8 cellular contexts compared by ENCODE assay signal in genomic region chr19:662962-663681, GRCh38. TPM values are rescaled to one million over a fixed set of nuclear protein-coding genes. Genes with fewer than 3 reads are reported as not detected.
DNase-seq lines count a peak whose midpoint lies in the region; ATAC-seq and TF ChIP-seq lines count a peak whose summit lies in the region.

RNF126 (minus strand) TSS chr19:663214; CDS start chr19:663121, 93 bp downstream.

- intact Hi-C loops in T-helper 1 cell treated with Interleukin-12 subunit alpha and Interleukin-12 subunit beta and Interleukin-4 antibody, amounts not matched to agents 30 ng/mL and 1 ng/mL, for 36 hours (cut with micrococcal nuclease) = loop anchor here (1.0 to 5.0 kb wide), 8 partner anchors 17 to 584 kb away; partner anchors contain the start of genes BSG, HCN2, MIDN and PTBP1
- intact Hi-C loops in adrenal gland (cut with DNase I) (no loop called here), heart right ventricle (cut with DNase I) (loop anchor here in 1 of 10 donors (2.0 kb wide), 1 partner anchor 18 kb away; no protein-coding TSS in a partner anchor), posterior vena cava (cut with DNase I) (no loop called here)

- DNase-seq in NCI-H146 (lab: John Stamatoyannopoulos, UW) (peak; percentile 77), adrenal gland (peak; percentile 88 to 98 (median 95)), heart right ventricle (peak; percentile 91 to 97), posterior vena cava (ENCODE audit: low spot score) (peak; percentile 98), type B pancreatic cell (ENCODE audit: extremely low spot score, unreplicated experiment) (peak; percentile 94)

- H3K9me3 ChIP-seq in adrenal gland (replicated peaks in 1 of 3) (no peaks in the 10 kb centered on the region), heart right ventricle (no peaks in the 10 kb centered on the region)

- peak within 1 kb of the TSS; percentile 68 for H3K4me3 ChIP-seq in GM08714 (ENCODE audit: low read length)
- H3K4me3 ChIP-seq in adrenal gland = peak within 1 kb of the TSS; percentile 26 to 94 (median 83)
- H3K4me3 ChIP-seq in heart right ventricle = peak within 1 kb of the TSS; percentile 87 to 100 (median 97)

- peak; percentile 61 to 80 for TF ChIP-seq POLR2A in adrenal gland (IDR thresholded peaks at IDR 0.05)

- peaks cover 14% of the 10 kb centered on the region for H3K4me1 Mint-ChIP-seq in type B pancreatic cell (ENCODE audit: unreplicated experiment)

- H3K27ac ChIP-seq in adrenal gland (peak within 1 kb of the TSS; percentile 96 to 98 (median 97)), heart right ventricle (peak within 1 kb of the TSS; percentile 61 to 97 (median 94))

- ATAC-seq in HG02678 (IDR thresholded peaks at IDR 0.05; ENCODE audit: unreplicated experiment) = peak; percentile 71
- ATAC-seq in heart right ventricle = peak; percentile 80 to 88 (median 86)

- H3K36me3 Mint-ChIP-seq in type B pancreatic cell = no peaks in the 10 kb centered on the region

- H3K27me3 ChIP-seq in adrenal gland = no peaks in the 10 kb centered on the region
- H3K27me3 ChIP-seq in heart right ventricle = no peaks in the 10 kb centered on the region

- H3K4me1 ChIP-seq in adrenal gland (replicated peaks in 1 of 2) (peaks cover 33 to 59% of the 10 kb centered on the region in 2 donors), heart right ventricle (peaks cover 32 to 62% (median 56%) of the 10 kb centered on the region in 9 donors)

- 1 to 3% (median 1%) methylated on average over 13 to 97 of the region's 97 CpGs for WGBS in adrenal gland, 4 donors
- WGBS in heart right ventricle, 2 donors = 0 to 1% methylated on average over 60 to 95 of the region's 97 CpGs

- H3K27me3 Mint-ChIP-seq in type B pancreatic cell = no peaks in the 10 kb centered on the region

- peak within 1 kb of the TSS; percentile 92 for H3K27ac Mint-ChIP-seq in type B pancreatic cell

- TF ChIP-seq CTCF in adrenal gland (IDR thresholded peaks at IDR 0.05) (peak in 1 of 6 experiments; percentile 3), heart right ventricle (IDR thresholded peaks at IDR 0.05) (no peak), type B pancreatic cell (conservative IDR thresholded peaks at IDR 0.05) (no peak)

- no peaks in the 10 kb centered on the region for H3K9me3 Mint-ChIP-seq in type B pancreatic cell

- H3K4me3 Mint-ChIP-seq in type B pancreatic cell = peak within 1 kb of the TSS; percentile 89

- H3K36me3 ChIP-seq in adrenal gland (replicated peaks in 1 of 2) (no peaks in the 10 kb centered on the region), heart right ventricle (peaks cover 0 to 9% (median 0%) of the 10 kb centered on the region in 9 donors)

RNA-seq across cellular contexts. Expression of gene RNF126, which starts in this region (rescaled TPM):
- total RNA-seq in T-helper 1 cell treated with Interleukin-12 subunit alpha and Interleukin-12 subunit beta and Interleukin-4 antibody, amounts not matched to agents 30 ng/mL and 1 ng/mL, for 36 hours = 80.2 and 85.2 TPM in 2 replicates
- 10 to 100 TPM; 28.4 to 76.4 (median 43.1) TPM for total RNA-seq in adrenal gland
- 10 to 100 TPM in 2 of 3 donors, 1 to 10 TPM in 1; 9.3 to 53.5 (median 51.6) TPM for polyA plus RNA-seq in adrenal gland
- 10 to 100 TPM; 20.3 to 43.6 (median 22.5) TPM for total RNA-seq in heart right ventricle
- polyA plus RNA-seq in heart right ventricle = 10 to 100 TPM; 27.1 to 46.1 TPM
- total RNA-seq in posterior vena cava = 10 to 100 TPM; 24.5 to 27.1 TPM
- total RNA-seq in type B pancreatic cell (ENCODE audit: low replicate concordance) = 38.1 and 41.3 TPM in 2 replicates

Comparison
In these comparisons a context has a peak if more than half of its experiments do, and no peak if none do; other contexts are left out.
1. Peak in every context shown above with its lines: DNase-seq, ATAC-seq, H3K4me3 ChIP-seq and H3K27ac ChIP-seq.